ENCODE assay signal across 8 cellular contexts in genomic region chr10:74000244-74000643, GRCh38. TPM values are rescaled to one million over a fixed set of nuclear protein-coding genes. Genes with fewer than 3 reads are reported as not detected.
DNase-seq lines count a peak whose midpoint lies in the region; ATAC-seq and TF ChIP-seq lines count a peak whose summit lies in the region.
"Not testable (repeated sequence)": the region's sequence is repeated elsewhere in the genome, so short reads cannot be mapped to it uniquely, and the experiment has no call there.

No MANE protein-coding gene starts in this region.

- not testable (repeated sequence) for H3K9me3 Mint-ChIP-seq in CD4-positive, alpha-beta memory T cell; activated naive CD8-positive, alpha-beta T cell (ENCODE audit: low read depth); effector memory CD8-positive, alpha-beta T cell

- CTCF ChIA-PET in CD4-positive, alpha-beta memory T cell (lab: Charles Lee; ENCODE audit: partially characterized antibody) = interaction anchor here (0.6 to 3.4 kb wide), 11 partner anchors 11 to 114 kb away, joined by 3 to 20 read pairs (median 4); no protein-coding TSS in a partner anchor

- H3K4me1 ChIP-seq in CD4-positive, alpha-beta memory T cell (ENCODE audit: insufficient read depth, low read length) = peaks cover 66% of the 10 kb centered on the region
- H3K4me1 ChIP-seq in NT2/D1 (ENCODE audit: insufficient read depth, insufficient read length) = not testable (repeated sequence)
- H3K4me1 ChIP-seq in right atrium auricular region (peaks cover 0 to 47% of the 10 kb centered on the region in 2 donors), muscle layer of colon (ENCODE audit: insufficient read depth, low read length) (peaks cover 25% of the 10 kb centered on the region), upper lobe of right lung (peaks cover 43% of the 10 kb centered on the region)

- H3K4me1 Mint-ChIP-seq in CD4-positive, alpha-beta memory T cell = peaks cover 37 to 69% (median 53%) of the 10 kb centered on the region in 4 donors
- peaks cover 32% of the 10 kb centered on the region for H3K4me1 Mint-ChIP-seq in activated naive CD8-positive, alpha-beta T cell (ENCODE audit: low read depth)
- peaks cover 39 to 51% of the 10 kb centered on the region in 2 donors for H3K4me1 Mint-ChIP-seq in effector memory CD8-positive, alpha-beta T cell (ENCODE audit: low read depth in 2 of 2)

- peak overlapping the region in 2 of 7 donors; percentile 81 to 93 for H3K27ac Mint-ChIP-seq in CD4-positive, alpha-beta memory T cell
- H3K27ac Mint-ChIP-seq in activated naive CD8-positive, alpha-beta T cell; effector memory CD8-positive, alpha-beta T cell: not testable (repeated sequence)

- not testable (repeated sequence) for H3K4me3 ChIP-seq in CD4-positive, alpha-beta memory T cell (ENCODE audit: low read length in 2 of 2)
- H3K4me3 ChIP-seq in NT2/D1 (ENCODE audit: insufficient read length, low read depth) (peak overlapping the region; percentile 12), right atrium auricular region (peak overlapping the region; percentile 77 to 85), muscle layer of colon (ENCODE audit: low read depth in 1 of 2, low read length in 2 of 2) (peak overlapping the region; percentile 97 to 100), retinal pigment epithelial cell (ENCODE audit: low read length) (peak overlapping the region; percentile 98), upper lobe of right lung (peak overlapping the region; percentile 95)

- not testable (repeated sequence) for DNase-seq in CD4-positive, alpha-beta memory T cell; NT2/D1 (ENCODE audit: low read depth, low spot score); effector memory CD8-positive, alpha-beta T cell; right atrium auricular region (ENCODE audit: low spot score); retinal pigment epithelial cell (ENCODE audit: low read depth); upper lobe of right lung

- H3K4me3 Mint-ChIP-seq in CD4-positive, alpha-beta memory T cell = peak overlapping the region; percentile 1 to 100 (median 97)
- H3K4me3 Mint-ChIP-seq in activated naive CD8-positive, alpha-beta T cell = peak overlapping the region; percentile 92
- peak overlapping the region; percentile 89 to 96 for H3K4me3 Mint-ChIP-seq in effector memory CD8-positive, alpha-beta T cell

- not testable (repeated sequence) for ATAC-seq in effector memory CD8-positive, alpha-beta T cell (replicated peaks); upper lobe of right lung

- not testable (repeated sequence) for H3K27ac ChIP-seq in CD4-positive, alpha-beta memory T cell (ENCODE audit: low read depth, low read length); upper lobe of right lung
- H3K27ac ChIP-seq in right atrium auricular region (peak overlapping the region; percentile 20 to 93), muscle layer of colon (ENCODE audit: low read depth, low read length) (peak overlapping the region; percentile 95)

- POLR2A ChIA-PET in CD4-positive, alpha-beta memory T cell (lab: Charles Lee; ENCODE audit: partially characterized antibody) = interaction anchor here (0.9 to 2.4 kb wide), 6 partner anchors 8 to 44 kb away, joined by 3 to 13 read pairs (median 6); no protein-coding TSS in a partner anchor

- H3K27me3 Mint-ChIP-seq in CD4-positive, alpha-beta memory T cell; activated naive CD8-positive, alpha-beta T cell; effector memory CD8-positive, alpha-beta T cell: not testable (repeated sequence)

- H3K36me3 ChIP-seq in CD4-positive, alpha-beta memory T cell (ENCODE audit: insufficient read depth, low read length); right atrium auricular region; muscle layer of colon (ENCODE audit: insufficient read depth, low read length); upper lobe of right lung: not testable (repeated sequence)
- H3K36me3 ChIP-seq in NT2/D1 (ENCODE audit: insufficient read depth, insufficient read length, low read length) = peaks cover 40% of the 10 kb centered on the region

- H3K9ac ChIP-seq in NT2/D1 (ENCODE audit: insufficient read length, low read depth) = not testable (repeated sequence)
- H3K9ac ChIP-seq in muscle layer of colon (ENCODE audit: low read length) = peak overlapping the region; percentile 99

- H3K27me3 ChIP-seq in CD4-positive, alpha-beta memory T cell (ENCODE audit: insufficient read depth, low read length); NT2/D1 (ENCODE audit: insufficient read depth, insufficient read length); right atrium auricular region; muscle layer of colon (ENCODE audit: control insufficient read depth in 1 of 2, insufficient read depth in 2 of 2, low read length in 2 of 2); upper lobe of right lung: not testable (repeated sequence)

- intact Hi-C loops in CD4-positive, alpha-beta memory T cell (cut with micrococcal nuclease); upper lobe of right lung (cut with DNase I): not testable (repeated sequence)

- not testable (repeated sequence) for TF ChIP-seq CTCF in right atrium auricular region (IDR thresholded peaks at IDR 0.05); retinal pigment epithelial cell (conservative IDR thresholded peaks at IDR 0.05; ENCODE audit: low read depth, low read length); upper lobe of right lung (IDR thresholded peaks at IDR 0.05)

- peaks cover 11 to 15% of the 10 kb centered on the region in 2 donors for H3K36me3 Mint-ChIP-seq in CD4-positive, alpha-beta memory T cell
- H3K36me3 Mint-ChIP-seq in activated naive CD8-positive, alpha-beta T cell = not testable (repeated sequence)
- peaks cover 18% of the 10 kb centered on the region for H3K36me3 Mint-ChIP-seq in effector memory CD8-positive, alpha-beta T cell (ENCODE audit: insufficient read depth)

- H3K9me3 ChIP-seq in CD4-positive, alpha-beta memory T cell (ENCODE audit: control insufficient read depth in 1 of 2, low read length in 2 of 2); NT2/D1 (ENCODE audit: insufficient read depth, low read length); right atrium auricular region; muscle layer of colon (ENCODE audit: low read length); upper lobe of right lung: not testable (repeated sequence)

RNA-seq across cellular contexts. Expression of gene VCL, which starts 2.3 kb away (rescaled TPM):
- total RNA-seq in CD4-positive, alpha-beta memory T cell = 10 to 100 TPM; 29.6 TPM
- polyA plus RNA-seq in CD4-positive, alpha-beta memory T cell = 10 to 100 TPM; 48.2 to 60.3 TPM
- 100 to 1,000 TPM; 173 to 216 TPM for total RNA-seq in right atrium auricular region
- total RNA-seq in upper lobe of right lung = 148 TPM
